ENCODE assay signal across 8 cellular contexts in genomic region chr1:186212574-186213224, GRCh38.
DNase-seq lines count a peak whose midpoint lies in the region; ATAC-seq and TF ChIP-seq lines count a peak whose summit lies in the region.

No MANE protein-coding gene starts in this region.

- H4K20me1 ChIP-seq in OCI-LY1 (ENCODE audit: insufficient read depth, low read length) = no peaks in the 10 kb centered on the region

- no peaks in the 10 kb centered on the region for H3K79me2 ChIP-seq in OCI-LY1 (ENCODE audit: insufficient read depth, low read length)

- H3K4me3 ChIP-seq in Jurkat, Clone E6-1 (ENCODE audit: low read length) = no peak overlapping the region
- no peak overlapping the region for H3K4me3 ChIP-seq in OCI-LY1 (ENCODE audit: low read depth, low read length, poor library complexity, severe bottlenecking)
- no peak overlapping the region for H3K4me3 ChIP-seq in choroid plexus epithelial cell (ENCODE audit: low read depth, low read length)
- H3K4me3 ChIP-seq in left lung = no peak overlapping the region
- H3K4me3 ChIP-seq in upper lobe of left lung = no peak overlapping the region

- DNase-seq in Right ventricle myocardium inferior (ENCODE audit: missing footprints) (no peak), cardiac septum (ENCODE audit: low spot score) (no peak), choroid plexus epithelial cell (ENCODE audit: low read depth) (peak; percentile 99), left lung (no peak), upper lobe of left lung (peak in 1 of 2 donors; percentile 42)
- DNase-seq in Jurkat, Clone E6-1 (ENCODE audit: low read depth, low spot score) = peak; percentile 70

- H3K9me3 ChIP-seq in OCI-LY1 (ENCODE audit: low read length) (no peaks in the 10 kb centered on the region), left lung (no peaks in the 10 kb centered on the region), upper lobe of left lung (no peaks in the 10 kb centered on the region)

- no peaks in the 10 kb centered on the region for H3K36me3 ChIP-seq in OCI-LY1 (ENCODE audit: insufficient read depth, low read length)
- no peaks in the 10 kb centered on the region for H3K36me3 ChIP-seq in left lung
- H3K36me3 ChIP-seq in upper lobe of left lung = no peaks in the 10 kb centered on the region

- H3K27me3 ChIP-seq in OCI-LY1 (ENCODE audit: insufficient read depth, low read length) (no peaks in the 10 kb centered on the region), left lung (no peaks in the 10 kb centered on the region), upper lobe of left lung (no peaks in the 10 kb centered on the region)

- H3F3A ChIP-seq in OCI-LY1 (ENCODE audit: insufficient read depth, low read length) = no peaks in the 10 kb centered on the region

- TF ChIP-seq EP300 in upper lobe of left lung (IDR thresholded peaks at IDR 0.05) = peak in 2 of 4 donors; percentile 18 to 54

- no peak overlapping the region for H3K9ac ChIP-seq in OCI-LY1 (ENCODE audit: low read length)

- peak; percentile 88 for ATAC-seq in Right ventricle myocardium inferior
- peak; percentile 73 for ATAC-seq in GM21825 (IDR thresholded peaks at IDR 0.05; ENCODE audit: unreplicated experiment)
- ATAC-seq in left lung = peak; percentile 99
- peak; percentile 86 to 95 for ATAC-seq in upper lobe of left lung (ENCODE audit: low FRiP score in 2 of 2)

- peaks cover 9% of the 10 kb centered on the region for H3K4me1 ChIP-seq in OCI-LY1 (ENCODE audit: insufficient read depth, low read length, severe bottlenecking)
- H3K4me1 ChIP-seq in left lung = no peaks in the 10 kb centered on the region
- H3K4me1 ChIP-seq in upper lobe of left lung = peaks cover 0 to 4% (median 0%) of the 10 kb centered on the region in 4 donors

- intact Hi-C loops in Right ventricle myocardium inferior (cut with DNase I) = loop anchor here (2.0 to 5.0 kb wide), 3 partner anchors 60 to 490 kb away; no protein-coding TSS in a partner anchor
- intact Hi-C loops in cardiac septum (cut with DNase I) = loop anchor here (2.0 kb wide), 3 partner anchors 58 to 492 kb away; no protein-coding TSS in a partner anchor
- intact Hi-C loops in left lung (cut with DNase I) = loop anchor here in 1 of 2 donors (10.0 kb wide), 1 partner anchor 488 kb away; no protein-coding TSS in a partner anchor

- H2AFZ ChIP-seq in OCI-LY1 (ENCODE audit: low read length) = no peak overlapping the region

- H3K9me2 ChIP-seq in OCI-LY1 (ENCODE audit: low read depth, low read length) = no peaks in the 10 kb centered on the region

- TF ChIP-seq CTCF in OCI-LY1 (IDR thresholded peaks at IDR 0.05; ENCODE audit: low read length) (peak; percentile 92), choroid plexus epithelial cell (conservative IDR thresholded peaks at IDR 0.05; ENCODE audit: low read depth, low read length) (peak; percentile 93), left lung (IDR thresholded peaks at IDR 0.05) (peak; percentile 66 to 81), upper lobe of left lung (IDR thresholded peaks at IDR 0.05) (peak; percentile 67 to 92 (median 81))

- 37 to 40% methylated on average over 3 of the region's 3 CpGs for WGBS in upper lobe of left lung, 2 donors

- H3K4me2 ChIP-seq in OCI-LY1 (ENCODE audit: low read length) = no peak overlapping the region

- H3K27ac ChIP-seq in OCI-LY1 (ENCODE audit: low read depth, low read length, poor library complexity, severe bottlenecking) = no peak overlapping the region
- no peak overlapping the region for H3K27ac ChIP-seq in left lung
- no peak overlapping the region for H3K27ac ChIP-seq in upper lobe of left lung

- TF ChIP-seq POLR2A in upper lobe of left lung (IDR thresholded peaks at IDR 0.05) = no peak

Comparison
In these comparisons a context has a peak if more than half of its experiments do, and no peak if none do; other contexts are left out.
1. DNase-seq: peak in Jurkat, Clone E6-1 (single experiment) and choroid plexus epithelial cell (single experiment); none in Right ventricle myocardium inferior (single experiment), cardiac septum (single experiment) and left lung (0 of 2).
2. Peak in every context shown above with its lines, with median percentiles within 50 percentile points of each other: ATAC-seq and CTCF ChIP-seq.